In the genomic region with DNA sequence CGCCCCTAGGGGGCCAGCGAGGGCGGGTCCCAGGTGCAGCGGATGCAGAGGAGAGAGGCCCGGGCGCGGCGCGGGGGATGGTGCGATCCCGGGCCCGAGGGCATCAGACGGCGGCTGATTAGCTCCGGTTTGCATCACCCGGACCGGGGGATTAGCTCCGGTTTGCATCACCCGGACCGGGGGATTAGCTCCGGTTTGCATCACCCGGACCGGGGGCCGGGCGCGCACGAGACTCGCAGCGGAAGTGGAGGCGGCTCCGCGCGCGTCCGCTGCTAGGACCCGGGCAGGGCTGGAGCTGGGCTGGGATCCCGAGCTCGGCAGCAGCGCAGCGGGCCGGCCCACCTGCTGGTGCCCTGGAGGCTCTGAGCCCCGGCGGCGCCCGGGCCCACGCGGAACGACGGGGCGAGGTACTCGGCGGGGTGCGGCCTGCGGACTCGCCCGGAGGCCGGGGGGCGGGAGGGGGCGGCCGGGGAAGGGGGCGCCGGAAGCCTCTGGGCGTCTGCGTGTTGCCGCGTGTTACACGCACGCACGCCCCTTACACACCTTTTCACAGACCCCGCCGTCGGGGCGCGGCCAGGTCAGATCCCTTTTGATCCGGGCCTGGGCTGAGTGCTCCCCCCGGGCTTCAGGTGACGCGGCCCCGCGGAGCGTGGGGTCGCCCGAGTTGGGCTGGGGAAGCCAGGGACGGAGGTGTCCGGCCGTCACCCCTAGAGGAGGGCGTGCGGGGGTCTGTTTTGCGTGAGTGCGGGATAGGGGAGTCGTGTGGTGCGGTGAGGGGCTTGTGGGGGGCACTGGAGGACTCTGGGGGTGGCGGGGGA, we compare ENCODE assay signal across 8 cellular contexts. TPM values are rescaled to one million over a fixed set of nuclear protein-coding genes. Genes with fewer than 3 reads are reported as not detected.
DNase-seq lines count a peak whose midpoint lies in the region; ATAC-seq, FAIRE-seq and TF ChIP-seq lines count a peak whose summit lies in the region.

No MANE protein-coding gene starts in this region.

- FAIRE-seq in pancreas (lab: Jason Lieb, UNC): no peak

- H3K36me3 ChIP-seq in Peyer's patch: no peaks in the 10 kb centered on the region
- H3K36me3 ChIP-seq in pancreas: no peaks in the 10 kb centered on the region
- no peaks in the 10 kb centered on the region for H3K36me3 ChIP-seq in upper lobe of right lung

- peak overlapping the region; percentile 74 to 91 (median 80) for H3K27ac ChIP-seq in Peyer's patch
- H3K27ac ChIP-seq in pancreas: peak overlapping the region; percentile 69 to 89 (median 79)
- H3K27ac ChIP-seq in upper lobe of right lung: peak overlapping the region; percentile 82

- 0 to 1% methylated on average over 81 to 93 of the region's 93 CpGs for WGBS in pancreas, 2 donors

- H3K4me3 Mint-ChIP-seq in activated T-helper 2 cell treated with anti-CD3 and anti-CD28 coated beads, Interferon-gamma antibody, Interleukin-2, Interleukin-4, amounts not matched to agents 10 μg/mL and 5 μg/mL and 100 μg/mL, durations not matched to agents 14 hours and 24 hours and 36 hours (ENCODE audit: low read depth): peak overlapping the region; percentile 88

- TF ChIP-seq POLR2A in Peyer's patch (IDR thresholded peaks at IDR 0.05): peak in 1 of 2 donors; percentile 14

- H3K27ac Mint-ChIP-seq in activated T-helper 2 cell treated with anti-CD3 and anti-CD28 coated beads, Interferon-gamma antibody, Interleukin-2, Interleukin-4, amounts not matched to agents 10 μg/mL and 5 μg/mL and 100 μg/mL, durations not matched to agents 14 hours and 24 hours and 36 hours: peak overlapping the region; percentile 89

- no peaks in the 10 kb centered on the region for H3K9me3 Mint-ChIP-seq in activated T-helper 2 cell treated with anti-CD3 and anti-CD28 coated beads, Interferon-gamma antibody, Interleukin-2, Interleukin-4, amounts not matched to agents 10 μg/mL and 5 μg/mL and 100 μg/mL, durations not matched to agents 14 hours and 24 hours and 36 hours

- H3K4me3 ChIP-seq in Peyer's patch (peak overlapping the region; percentile 74 to 89 (median 82)), foreskin fibroblast (ENCODE audit: low read depth in 1 of 2, low read length in 2 of 2) (peak overlapping the region; percentile 66 to 74), pancreas (peak overlapping the region; percentile 53 to 80 (median 65)), upper lobe of right lung (peak overlapping the region; percentile 82)

- DNase-seq in CD1c-positive myeloid dendritic cell (ENCODE audit: extremely low spot score) (peak; percentile 83), GM19238 (ENCODE audit: insufficient read length, low spot score) (peak; percentile 69), Peyer's patch (peak; percentile 69 to 78 (median 74)), foreskin fibroblast (peak; percentile 46 to 93), pancreas (peak in 5 of 6 donors; percentile 43 to 85 (median 80)), upper lobe of right lung (peak; percentile 88)
- peak; percentile 60 for DNase-seq in activated T-helper 2 cell treated with anti-CD3 and anti-CD28 coated beads, Interferon-gamma antibody, Interleukin-2, Interleukin-4, amounts not matched to agents 10 μg/mL and 5 μg/mL and 100 μg/mL, durations not matched to agents 14 hours and 24 hours and 36 hours (ENCODE audit: low spot score)

- no peaks in the 10 kb centered on the region for H3K27me3 Mint-ChIP-seq in activated T-helper 2 cell treated with anti-CD3 and anti-CD28 coated beads, Interferon-gamma antibody, Interleukin-2, Interleukin-4, amounts not matched to agents 10 μg/mL and 5 μg/mL and 100 μg/mL, durations not matched to agents 14 hours and 24 hours and 36 hours (ENCODE audit: low read depth)

- H3K27me3 ChIP-seq in Peyer's patch (no peaks in the 10 kb centered on the region), pancreas (no peaks in the 10 kb centered on the region), upper lobe of right lung (no peaks in the 10 kb centered on the region)

- peaks cover 14% of the 10 kb centered on the region for H3K36me3 Mint-ChIP-seq in activated T-helper 2 cell treated with anti-CD3 and anti-CD28 coated beads, Interferon-gamma antibody, Interleukin-2, Interleukin-4, amounts not matched to agents 10 μg/mL and 5 μg/mL and 100 μg/mL, durations not matched to agents 14 hours and 24 hours and 36 hours (ENCODE audit: low read depth)

- H3K4me1 Mint-ChIP-seq in activated T-helper 2 cell treated with anti-CD3 and anti-CD28 coated beads, Interferon-gamma antibody, Interleukin-2, Interleukin-4, amounts not matched to agents 10 μg/mL and 5 μg/mL and 100 μg/mL, durations not matched to agents 14 hours and 24 hours and 36 hours (ENCODE audit: low read depth): peaks cover 23% of the 10 kb centered on the region

- intact Hi-C loops in activated T-helper 2 cell treated with anti-CD3 and anti-CD28 coated beads, Interferon-gamma antibody, Interleukin-2, Interleukin-4, amounts not matched to agents 10 μg/mL and 5 μg/mL and 100 μg/mL, durations not matched to agents 14 hours and 24 hours and 36 hours (cut with micrococcal nuclease): loop anchor here (2.0 kb wide), 1 partner anchor 58 kb away; no protein-coding TSS in a partner anchor
- intact Hi-C loops in pancreas (cut with DNase I): no loop called here
- intact Hi-C loops in upper lobe of right lung (cut with DNase I): no loop called here

- H3K9me3 ChIP-seq in Peyer's patch: no peaks in the 10 kb centered on the region
- H3K9me3 ChIP-seq in pancreas: no peaks in the 10 kb centered on the region
- no peaks in the 10 kb centered on the region for H3K9me3 ChIP-seq in upper lobe of right lung

- peak; percentile 54 for ATAC-seq in HG03432 (IDR thresholded peaks at IDR 0.05; ENCODE audit: unreplicated experiment)
- peak; percentile 45 to 70 (median 61) for ATAC-seq in pancreas
- ATAC-seq in upper lobe of right lung: peak; percentile 79

- TF ChIP-seq CTCF in Peyer's patch (IDR thresholded peaks at IDR 0.05) (no peak), foreskin fibroblast (IDR thresholded peaks at IDR 0.05; ENCODE audit: low read depth, low read length) (no peak), pancreas (IDR thresholded peaks at IDR 0.05) (no peak), upper lobe of right lung (IDR thresholded peaks at IDR 0.05) (no peak)

- H3K4me1 ChIP-seq in Peyer's patch (no peaks in the 10 kb centered on the region), pancreas (no peaks in the 10 kb centered on the region), upper lobe of right lung (no peaks in the 10 kb centered on the region)

RNA-seq across cellular contexts. Expression of a gene that starts 0.4 kb away (rescaled TPM):
- total RNA-seq in Peyer's patch (10 to 100 TPM in 2 of 4 donors, 1 to 10 TPM in 2; 8.3 to 22.7 (median 12.1) TPM), pancreas (10 to 100 TPM in 1 of 6 donors, 1 to 10 TPM in 5; 4.4 to 97.7 (median 6.6) TPM), upper lobe of right lung (16.8 TPM)
- 31.6 and 32.2 TPM in 2 replicates for total RNA-seq in activated T-helper 2 cell treated with anti-CD3 and anti-CD28 coated beads, Interferon-gamma antibody, Interleukin-2, Interleukin-4, amounts not matched to agents 10 μg/mL and 5 μg/mL and 100 μg/mL, durations not matched to agents 14 hours and 24 hours and 36 hours
- polyA plus RNA-seq in pancreas: 10 to 100 TPM in 1 of 2 donors, 1 to 10 TPM in 1; 6.5 to 12.8 TPM

RNA-seq across cellular contexts. Expression of a gene that starts 27.1 kb away (rescaled TPM):
- total RNA-seq in Peyer's patch: 100 to 1,000 TPM; 133 to 254 (median 154) TPM
- total RNA-seq in activated T-helper 2 cell treated with anti-CD3 and anti-CD28 coated beads, Interferon-gamma antibody, Interleukin-2, Interleukin-4, amounts not matched to agents 10 μg/mL and 5 μg/mL and 100 μg/mL, durations not matched to agents 14 hours and 24 hours and 36 hours: 112 and 118 TPM in 2 replicates
- 10 to 100 TPM; 34.9 to 62.0 (median 41.1) TPM for total RNA-seq in pancreas
- 100 to 1,000 TPM; 130 to 148 TPM for polyA plus RNA-seq in pancreas
- total RNA-seq in upper lobe of right lung: 101 TPM

RNA-seq across cellular contexts. Expression of a gene that starts 34.1 kb away (rescaled TPM):
- total RNA-seq in Peyer's patch (1 to 10 TPM; 2.1 to 5.5 (median 4.6) TPM), pancreas (10 to 100 TPM; 10.7 to 23.0 (median 15.3) TPM), upper lobe of right lung (19.9 TPM)
- 5.9 and 7.1 TPM in 2 replicates for total RNA-seq in activated T-helper 2 cell treated with anti-CD3 and anti-CD28 coated beads, Interferon-gamma antibody, Interleukin-2, Interleukin-4, amounts not matched to agents 10 μg/mL and 5 μg/mL and 100 μg/mL, durations not matched to agents 14 hours and 24 hours and 36 hours
- polyA plus RNA-seq in pancreas: 10 to 100 TPM; 25.5 to 41.3 TPM

RNA-seq across cellular contexts. Expression of a gene that starts 55.6 kb away (rescaled TPM):
- 1 to 10 TPM; 1.4 to 7.4 (median 2.5) TPM for total RNA-seq in Peyer's patch
- 14.4 and 15.0 TPM in 2 replicates for total RNA-seq in activated T-helper 2 cell treated with anti-CD3 and anti-CD28 coated beads, Interferon-gamma antibody, Interleukin-2, Interleukin-4, amounts not matched to agents 10 μg/mL and 5 μg/mL and 100 μg/mL, durations not matched to agents 14 hours and 24 hours and 36 hours
- total RNA-seq in pancreas: 1 to 10 TPM; 4.3 to 8.8 (median 6.5) TPM
- polyA plus RNA-seq in pancreas: 1 to 10 TPM; 2.9 to 4.8 TPM
- total RNA-seq in upper lobe of right lung: 8.4 TPM

Comparison
In these comparisons a context has a peak if more than half of its experiments do, and no peak if none do; other contexts are left out.
1. Peak in every context shown above with its lines: DNase-seq, ATAC-seq, H3K4me3 ChIP-seq and H3K27ac ChIP-seq.